Comparison of ENCODE assay signal across 15 cellular contexts in genomic region chr17:50472768-50473167, GRCh38. TPM values are rescaled to one million over a fixed set of nuclear protein-coding genes. Genes with fewer than 3 reads are reported as not detected.
A peak's percentile ranks its signal among the peaks of the same experiment; 100 is the strongest.
DNase-seq lines count a peak whose midpoint lies in the region; ATAC-seq, FAIRE-seq and TF ChIP-seq lines count a peak whose summit lies in the region.
"Not testable (repeated sequence)": the region's sequence is repeated elsewhere in the genome, so short reads cannot be mapped to it uniquely, and the experiment has no call there.
"Had no signal": no experiment of that assay in that cellular context is flagged by ENCODE, and none has a peak within 500 bp of the region (broad histone marks: within the 10 kb centered on the region; RNA-seq: fewer than 3 reads in every experiment).

No MANE protein-coding gene starts in this region.

- H3K9ac ChIP-seq in IMR-90 (ENCODE audit: low read depth, low read length); mesendoderm (ENCODE audit: low read length): not testable (repeated sequence)

- H3K36me3 ChIP-seq in IMR-90 (ENCODE audit: control insufficient read depth, insufficient read depth, low read length): peaks cover 14% of the 10 kb centered on the region; the same call in 1 of the 2 replicates
- not testable (repeated sequence) for H3K36me3 ChIP-seq in mesendoderm (ENCODE audit: control insufficient read depth, insufficient read depth, low read length)

- H2BK15ac ChIP-seq in IMR-90 (ENCODE audit: low read depth, low read length); mesendoderm (replicated peaks; ENCODE audit: low read depth): not testable (repeated sequence)

- BruUV-seq in IMR-90 (replicated peaks; lab: Mats Ljungman, UMichigan): not testable (repeated sequence)

- TF ChIP-seq RAD21 in IMR-90 (IDR thresholded peaks at IDR 0.05; ENCODE audit: low read length): not testable (repeated sequence)

- not testable (repeated sequence) for H3K18ac ChIP-seq in IMR-90 (ENCODE audit: low read depth, low read length); mesendoderm (ENCODE audit: low read length)

- H3K4me3 Mint-ChIP-seq in chondrocyte (ENCODE audit: unreplicated experiment): not testable (repeated sequence)

- not testable (repeated sequence) for H2AK5ac ChIP-seq in IMR-90 (ENCODE audit: low read depth, low read length); mesendoderm (ENCODE audit: low read length)

- not testable (repeated sequence) for H2AFZ ChIP-seq in IMR-90 (replicated peaks; ENCODE audit: low read length, poor library complexity)

- not testable (repeated sequence) for FAIRE-seq in D721Med (lab: Jason Lieb, UNC)

- not testable (repeated sequence) for H3K14ac ChIP-seq in IMR-90 (replicated peaks; ENCODE audit: low read depth, low read length)

- WGBS in IMR-90 (ENCODE audit: extremely low coverage in 2 of 2, insufficient read length in 1 of 2), 2 experiments: no CpG with 5 or more reads among the region's 13 CpGs
- whole genome bisulfite sequencing in mesendoderm (ENCODE audit: extremely low coverage, insufficient coverage, low lambda C conversion rate): no CpG with 5 or more reads among the region's 13 CpGs

- not testable (repeated sequence) for H3K4me3 ChIP-seq in IMR-90 (ENCODE audit: insufficient read depth, low read depth, low read length); foreskin fibroblast (ENCODE audit: low read depth in 1 of 2, low read length in 2 of 2); mesendoderm (ENCODE audit: low read length)

- not testable (repeated sequence) for H3K9me1 ChIP-seq in IMR-90 (ENCODE audit: insufficient read depth, low read length)

- dilution Hi-C loops in IMR-90 (cut with HindIII; ENCODE audit: low sequenced_read_pairs, unreplicated experiment): not testable (repeated sequence)

- not testable (repeated sequence) for TF ChIP-seq POLR2A in IMR-90 (IDR thresholded peaks at IDR 0.05; ENCODE audit: low read depth, low read length)

- H4K8ac ChIP-seq in IMR-90 (ENCODE audit: low read depth in 2 of 2, low read length in 2 of 2); mesendoderm (ENCODE audit: low read depth, low read length): not testable (repeated sequence)

- H4K20me1 ChIP-seq in IMR-90 (ENCODE audit: insufficient read depth, low read length): not testable (repeated sequence)

- H2BK120ac ChIP-seq in IMR-90 (ENCODE audit: low read depth, low read length); mesendoderm (ENCODE audit: low read depth, low read length): not testable (repeated sequence)

- not testable (repeated sequence) for H2AK9ac ChIP-seq in IMR-90 (replicated peaks; ENCODE audit: low read depth, low read length, poor library complexity)

- H3K56ac ChIP-seq in IMR-90 (ENCODE audit: extremely low read depth, insufficient read depth, low read length); mesendoderm (ENCODE audit: low read length): not testable (repeated sequence)

- intact Hi-C loops in IMR-90 (cut with micrococcal nuclease): not testable (repeated sequence)

- not testable (repeated sequence) for H2BK5ac ChIP-seq in IMR-90 (ENCODE audit: low read depth, low read length, poor library complexity, severe bottlenecking); mesendoderm (ENCODE audit: low read length)

- not testable (repeated sequence) for H3K9me3 Mint-ChIP-seq in chondrocyte (ENCODE audit: low read depth)

- not testable (repeated sequence) for H3K27ac Mint-ChIP-seq in chondrocyte (ENCODE audit: unreplicated experiment)

- TF ChIP-seq CTCF in D721Med (IDR thresholded peaks at IDR 0.05; ENCODE audit: insufficient read depth, missing control alignments): peak; percentile 48
- TF ChIP-seq CTCF in IMR-90 (conservative IDR thresholded peaks at IDR 0.05; ENCODE audit: low read depth, low read length): peak; percentile 39
- peak; percentile 79 for TF ChIP-seq CTCF in VCaP (conservative IDR thresholded peaks at IDR 0.05)
- peak; percentile 63 for TF ChIP-seq CTCF in chondrocyte (IDR thresholded peaks at IDR 0.05)
- TF ChIP-seq CTCF in foreskin fibroblast (IDR thresholded peaks at IDR 0.05; ENCODE audit: low read depth, low read length): peak; percentile 43

- not testable (repeated sequence) for H4K5ac ChIP-seq in IMR-90 (ENCODE audit: low read depth, low read length); mesendoderm (ENCODE audit: low read length)

- in situ Hi-C loops in IMR-90 (cut with MboI; ENCODE audit: low sequenced_read_pairs): not testable (repeated sequence)

- POLR2A ChIA-PET in IMR-90 (lab: Charles Lee; ENCODE audit: unreplicated experiment): interaction anchor here (0.6 kb wide), 1 partner anchor 113 kb away, joined by 3 read pairs; no protein-coding TSS in a partner anchor

- H3K4me2 ChIP-seq in IMR-90 (ENCODE audit: low read depth, low read length); mesendoderm (ENCODE audit: low read length): not testable (repeated sequence)

- not testable (repeated sequence) for H4K91ac ChIP-seq in IMR-90 (ENCODE audit: insufficient read depth, low read depth, low read length)

- not testable (repeated sequence) for ATAC-seq in IMR-90 (ENCODE audit: low read depth)

- not testable (repeated sequence) for H3K27me3 Mint-ChIP-seq in chondrocyte (ENCODE audit: low read depth)

- not testable (repeated sequence) for H2BK20ac ChIP-seq in IMR-90 (ENCODE audit: low read depth, low read length)

- H3K79me2 ChIP-seq in mesendoderm (ENCODE audit: control insufficient read depth, insufficient read depth, low read length): not testable (repeated sequence)

- not testable (repeated sequence) for H3K9me3 ChIP-seq in IMR-90 (ENCODE audit: control insufficient read depth, insufficient read depth, low read length)

- H3K79me1 ChIP-seq in IMR-90 (ENCODE audit: low read depth in 1 of 2, low read length in 2 of 2); mesendoderm (ENCODE audit: low read length): not testable (repeated sequence)

- H3K27ac ChIP-seq in IMR-90 (ENCODE audit: insufficient read depth, low read length); VCaP; mesendoderm (ENCODE audit: low read depth, low read length): not testable (repeated sequence)

- not testable (repeated sequence) for H3K4ac ChIP-seq in IMR-90 (ENCODE audit: low read depth, low read length); mesendoderm (ENCODE audit: low read depth, low read length)

- not testable (repeated sequence) for H3K4me1 ChIP-seq in IMR-90 (ENCODE audit: control insufficient read depth, insufficient read depth, low read length); mesendoderm (ENCODE audit: control insufficient read depth, low read depth, low read length)

- CTCF ChIA-PET in IMR-90 (lab: Yijun Ruan, JAX): interaction anchor here (0.6 kb wide), 1 partner anchor 54 kb away, joined by 3 read pairs; no protein-coding TSS in a partner anchor

- not testable (repeated sequence) for DNase-seq in D721Med (ENCODE audit: insufficient read length, low spot score); chondrocyte (ENCODE audit: low spot score)
- DNase-seq in IMR-90 (peak; percentile 7), foreskin fibroblast (peak in 1 of 2 donors; percentile 51), mesendoderm (peak; percentile 40), pons (ENCODE audit: low spot score) (peak; percentile 14)

- not testable (repeated sequence) for H3K36me3 Mint-ChIP-seq in chondrocyte (ENCODE audit: low read depth)

- peaks cover 18% of the 10 kb centered on the region for H3K27me3 ChIP-seq in IMR-90 (ENCODE audit: control insufficient read depth, insufficient read depth, low read length)
- H3K27me3 ChIP-seq in mesendoderm (ENCODE audit: insufficient read depth, low read length, poor library complexity): not testable (repeated sequence)

- not testable (repeated sequence) for H3K23ac ChIP-seq in IMR-90 (ENCODE audit: low read depth, low read length); mesendoderm (ENCODE audit: low read length)

- not testable (repeated sequence) for H3K4me1 Mint-ChIP-seq in chondrocyte (ENCODE audit: low read depth)

TF ChIP-seq in IMR-90, 13 proteins besides CTCF, POLR2A, EP300 and RAD21:
- TF ChIP-seq MAFK (IDR thresholded peaks at IDR 0.05; ENCODE audit: low read depth, low read length): peak; percentile 73

RNA-seq across cellular contexts. Expression of gene CHAD, which starts 4.1 kb away (rescaled TPM):
- total RNA-seq in IMR-90 (2012; rRNA removed) (not detected in 2 replicates), chondrocyte (0.12 TPM in 1 of 3 replicates, not detected in the others)
- polyA plus RNA-seq in IMR-90 (2012; rRNA removed): 0.03 TPM in 1 of 2 replicates, not detected in the other
- 0.06 TPM in 1 of 2 replicates, not detected in the other for polyA plus RNA-seq in IMR-90 (2012; cell fraction: cytosol; rRNA removed)
- not detected in 2 replicates for polyA plus RNA-seq in IMR-90 (2012; cell fraction: nucleus; rRNA removed; ENCODE audit: low replicate concordance)
- 1.2 TPM for polyA plus RNA-seq in mesendoderm (2013, experiment 1 of 2)
- polyA plus RNA-seq in mesendoderm (2013, experiment 2 of 2): 1.0 TPM
- total RNA-seq: activated CD4-positive, alpha-beta T cell treated with anti-CD3 and anti-CD28 coated beads, Interleukin-2, amount 10 ng/mL, durations not matched to agents 24 days and 14 days; activated naive CD4-positive, alpha-beta T cell treated with anti-CD3 and anti-CD28 coated beads for 36 hours; activated T-cell treated with anti-CD3 and anti-CD28 coated beads, Interleukin-2, amount 50 U/mL, for 72 hours; CD8-positive, alpha-beta memory T cell; omental fat pad; sigmoid colon; SJSA1 had no signal
- polyA plus RNA-seq: CD8-positive, alpha-beta memory T cell; urinary bladder had no signal

RNA-seq across cellular contexts. Expression of gene RSAD1, which starts 5.9 kb away (rescaled TPM):
- total RNA-seq in IMR-90 (2012; rRNA removed): 10.0 and 10.8 TPM in 2 replicates
- polyA plus RNA-seq in IMR-90 (2012; rRNA removed): 16.6 and 19.2 TPM in 2 replicates
- polyA plus RNA-seq in IMR-90 (2012; cell fraction: cytosol; rRNA removed): 10.9 and 13.4 TPM in 2 replicates
- 63.9 and 67.4 TPM in 2 replicates for polyA plus RNA-seq in IMR-90 (2012; cell fraction: nucleus; rRNA removed; ENCODE audit: low replicate concordance)
- 28.6 to 33.4 TPM (median 29.8 TPM) in 3 replicates for total RNA-seq in chondrocyte
- polyA plus RNA-seq in mesendoderm (2013, experiment 1 of 2): 9.0 TPM
- 8.8 TPM for polyA plus RNA-seq in mesendoderm (2013, experiment 2 of 2)

RNA-seq across cellular contexts. Expression of gene MYCBPAP, which starts 35.5 kb away (rescaled TPM):
- under 0.01 and 0.18 TPM in 2 replicates for total RNA-seq in IMR-90 (2012; rRNA removed)
- 0.17 and 0.30 TPM in 2 replicates for polyA plus RNA-seq in IMR-90 (2012; rRNA removed)
- 0.07 and 0.42 TPM in 2 replicates for polyA plus RNA-seq in IMR-90 (2012; cell fraction: cytosol; rRNA removed)
- 0.82 and 2.1 TPM in 2 replicates for polyA plus RNA-seq in IMR-90 (2012; cell fraction: nucleus; rRNA removed; ENCODE audit: low replicate concordance)
- 0.99 to 1.2 TPM (median 1.00 TPM) in 3 replicates for total RNA-seq in chondrocyte
- 0.17 TPM for polyA plus RNA-seq in mesendoderm (2013, experiment 1 of 2)
- polyA plus RNA-seq in mesendoderm (2013, experiment 2 of 2): 0.15 TPM
- total RNA-seq: SJSA1 had no signal
- polyA plus RNA-seq: CD8-positive, alpha-beta memory T cell had no signal

RNA-seq across cellular contexts. Expression of gene ACSF2, which starts 46.8 kb away (rescaled TPM):
- total RNA-seq in IMR-90 (2012; rRNA removed): 15.0 and 18.5 TPM in 2 replicates
- polyA plus RNA-seq in IMR-90 (2012; rRNA removed): 26.8 and 27.2 TPM in 2 replicates
- polyA plus RNA-seq in IMR-90 (2012; cell fraction: cytosol; rRNA removed): 12.2 and 22.9 TPM in 2 replicates
- polyA plus RNA-seq in IMR-90 (2012; cell fraction: nucleus; rRNA removed; ENCODE audit: low replicate concordance): 103 and 117 TPM in 2 replicates
- total RNA-seq in chondrocyte: 17.4 to 22.5 TPM (median 19.9 TPM) in 3 replicates
- 8.5 TPM for polyA plus RNA-seq in mesendoderm (2013, experiment 1 of 2)
- polyA plus RNA-seq in mesendoderm (2013, experiment 2 of 2): 9.2 TPM

RNA-seq across cellular contexts. Expression of gene EPN3, which starts 59.8 kb away (rescaled TPM):
- total RNA-seq in IMR-90 (2012; rRNA removed) (not detected in 2 replicates), chondrocyte (not detected in 3 replicates)
- 0.09 TPM in 1 of 2 replicates, not detected in the other for polyA plus RNA-seq in IMR-90 (2012; rRNA removed)
- 0.07 TPM in 1 of 2 replicates, not detected in the other for polyA plus RNA-seq in IMR-90 (2012; cell fraction: cytosol; rRNA removed)
- polyA plus RNA-seq in IMR-90 (2012; cell fraction: nucleus; rRNA removed; ENCODE audit: low replicate concordance): 0.07 TPM in 1 of 2 replicates, not detected in the other
- polyA plus RNA-seq in mesendoderm (2013, experiment 1 of 2): 3.7 TPM
- polyA plus RNA-seq in mesendoderm (2013, experiment 2 of 2): 3.0 TPM
- total RNA-seq: activated CD4-positive, alpha-beta T cell treated with anti-CD3 and anti-CD28 coated beads, Interleukin-2, amount 10 ng/mL, durations not matched to agents 24 days and 14 days; activated naive CD4-positive, alpha-beta T cell treated with anti-CD3 and anti-CD28 coated beads for 36 hours; activated T-cell treated with anti-CD3 and anti-CD28 coated beads, Interleukin-2, amount 50 U/mL, for 72 hours; CD8-positive, alpha-beta memory T cell; omental fat pad; sigmoid colon had no signal
- polyA plus RNA-seq: CD8-positive, alpha-beta memory T cell had no signal
